Comparison of ENCODE assay signal across 1 cellular context in the genomic region with DNA sequence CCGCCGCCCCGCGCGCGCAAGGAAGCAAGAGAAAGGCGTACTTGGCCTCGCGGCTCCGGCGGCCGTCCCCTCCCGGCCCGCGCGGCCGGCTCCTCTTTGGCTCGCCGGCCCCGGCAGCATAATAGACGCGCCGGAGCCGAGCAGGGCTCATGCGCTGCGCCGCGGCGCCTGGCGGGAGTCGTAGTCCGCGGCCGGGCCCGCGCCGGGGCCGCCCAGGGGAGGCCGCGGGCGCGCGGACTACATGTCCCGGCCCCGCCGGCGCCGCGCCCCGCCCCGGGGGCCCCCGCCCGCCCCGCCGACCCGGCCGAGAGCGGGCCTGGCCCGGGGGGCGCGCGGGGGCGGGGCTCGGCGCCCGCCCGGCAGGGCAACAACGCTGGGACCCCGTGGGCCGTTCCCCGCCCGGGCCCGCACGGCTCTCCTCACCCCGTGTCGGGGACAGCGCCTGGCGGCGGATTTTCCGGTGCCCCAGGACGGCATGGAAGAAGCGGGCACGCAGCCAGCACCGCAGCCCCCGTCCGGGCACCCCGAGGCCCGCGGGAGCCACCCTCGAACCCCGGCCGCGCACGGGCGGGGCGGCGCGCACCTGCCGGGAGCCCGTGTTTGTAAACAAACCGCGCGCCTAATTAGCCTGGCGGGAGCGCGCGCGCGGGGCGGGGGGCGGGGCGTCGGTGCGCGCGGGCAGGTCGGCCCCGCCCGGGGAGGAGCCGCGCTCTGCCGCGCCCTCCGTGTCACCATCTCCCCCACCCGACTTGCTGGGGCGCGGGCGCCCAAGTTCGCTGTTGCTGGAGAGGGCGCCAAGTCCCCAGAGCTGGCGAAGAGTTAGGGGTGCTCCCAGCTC.
A peak's percentile ranks its signal among the peaks of the same experiment; 100 is the strongest.
TF ChIP-seq lines count a peak whose summit lies in the region.

A gene (minus strand): TSS at position 123 of the 838 bp plus-strand sequence. CDS start 14,549 bp downstream, outside the sequence.

TF ChIP-seq in K562, 482 proteins besides CTCF, POLR2A, EP300 and RAD21 (continued from another document and continues in another):
- TF ChIP-seq, protein P1, sequence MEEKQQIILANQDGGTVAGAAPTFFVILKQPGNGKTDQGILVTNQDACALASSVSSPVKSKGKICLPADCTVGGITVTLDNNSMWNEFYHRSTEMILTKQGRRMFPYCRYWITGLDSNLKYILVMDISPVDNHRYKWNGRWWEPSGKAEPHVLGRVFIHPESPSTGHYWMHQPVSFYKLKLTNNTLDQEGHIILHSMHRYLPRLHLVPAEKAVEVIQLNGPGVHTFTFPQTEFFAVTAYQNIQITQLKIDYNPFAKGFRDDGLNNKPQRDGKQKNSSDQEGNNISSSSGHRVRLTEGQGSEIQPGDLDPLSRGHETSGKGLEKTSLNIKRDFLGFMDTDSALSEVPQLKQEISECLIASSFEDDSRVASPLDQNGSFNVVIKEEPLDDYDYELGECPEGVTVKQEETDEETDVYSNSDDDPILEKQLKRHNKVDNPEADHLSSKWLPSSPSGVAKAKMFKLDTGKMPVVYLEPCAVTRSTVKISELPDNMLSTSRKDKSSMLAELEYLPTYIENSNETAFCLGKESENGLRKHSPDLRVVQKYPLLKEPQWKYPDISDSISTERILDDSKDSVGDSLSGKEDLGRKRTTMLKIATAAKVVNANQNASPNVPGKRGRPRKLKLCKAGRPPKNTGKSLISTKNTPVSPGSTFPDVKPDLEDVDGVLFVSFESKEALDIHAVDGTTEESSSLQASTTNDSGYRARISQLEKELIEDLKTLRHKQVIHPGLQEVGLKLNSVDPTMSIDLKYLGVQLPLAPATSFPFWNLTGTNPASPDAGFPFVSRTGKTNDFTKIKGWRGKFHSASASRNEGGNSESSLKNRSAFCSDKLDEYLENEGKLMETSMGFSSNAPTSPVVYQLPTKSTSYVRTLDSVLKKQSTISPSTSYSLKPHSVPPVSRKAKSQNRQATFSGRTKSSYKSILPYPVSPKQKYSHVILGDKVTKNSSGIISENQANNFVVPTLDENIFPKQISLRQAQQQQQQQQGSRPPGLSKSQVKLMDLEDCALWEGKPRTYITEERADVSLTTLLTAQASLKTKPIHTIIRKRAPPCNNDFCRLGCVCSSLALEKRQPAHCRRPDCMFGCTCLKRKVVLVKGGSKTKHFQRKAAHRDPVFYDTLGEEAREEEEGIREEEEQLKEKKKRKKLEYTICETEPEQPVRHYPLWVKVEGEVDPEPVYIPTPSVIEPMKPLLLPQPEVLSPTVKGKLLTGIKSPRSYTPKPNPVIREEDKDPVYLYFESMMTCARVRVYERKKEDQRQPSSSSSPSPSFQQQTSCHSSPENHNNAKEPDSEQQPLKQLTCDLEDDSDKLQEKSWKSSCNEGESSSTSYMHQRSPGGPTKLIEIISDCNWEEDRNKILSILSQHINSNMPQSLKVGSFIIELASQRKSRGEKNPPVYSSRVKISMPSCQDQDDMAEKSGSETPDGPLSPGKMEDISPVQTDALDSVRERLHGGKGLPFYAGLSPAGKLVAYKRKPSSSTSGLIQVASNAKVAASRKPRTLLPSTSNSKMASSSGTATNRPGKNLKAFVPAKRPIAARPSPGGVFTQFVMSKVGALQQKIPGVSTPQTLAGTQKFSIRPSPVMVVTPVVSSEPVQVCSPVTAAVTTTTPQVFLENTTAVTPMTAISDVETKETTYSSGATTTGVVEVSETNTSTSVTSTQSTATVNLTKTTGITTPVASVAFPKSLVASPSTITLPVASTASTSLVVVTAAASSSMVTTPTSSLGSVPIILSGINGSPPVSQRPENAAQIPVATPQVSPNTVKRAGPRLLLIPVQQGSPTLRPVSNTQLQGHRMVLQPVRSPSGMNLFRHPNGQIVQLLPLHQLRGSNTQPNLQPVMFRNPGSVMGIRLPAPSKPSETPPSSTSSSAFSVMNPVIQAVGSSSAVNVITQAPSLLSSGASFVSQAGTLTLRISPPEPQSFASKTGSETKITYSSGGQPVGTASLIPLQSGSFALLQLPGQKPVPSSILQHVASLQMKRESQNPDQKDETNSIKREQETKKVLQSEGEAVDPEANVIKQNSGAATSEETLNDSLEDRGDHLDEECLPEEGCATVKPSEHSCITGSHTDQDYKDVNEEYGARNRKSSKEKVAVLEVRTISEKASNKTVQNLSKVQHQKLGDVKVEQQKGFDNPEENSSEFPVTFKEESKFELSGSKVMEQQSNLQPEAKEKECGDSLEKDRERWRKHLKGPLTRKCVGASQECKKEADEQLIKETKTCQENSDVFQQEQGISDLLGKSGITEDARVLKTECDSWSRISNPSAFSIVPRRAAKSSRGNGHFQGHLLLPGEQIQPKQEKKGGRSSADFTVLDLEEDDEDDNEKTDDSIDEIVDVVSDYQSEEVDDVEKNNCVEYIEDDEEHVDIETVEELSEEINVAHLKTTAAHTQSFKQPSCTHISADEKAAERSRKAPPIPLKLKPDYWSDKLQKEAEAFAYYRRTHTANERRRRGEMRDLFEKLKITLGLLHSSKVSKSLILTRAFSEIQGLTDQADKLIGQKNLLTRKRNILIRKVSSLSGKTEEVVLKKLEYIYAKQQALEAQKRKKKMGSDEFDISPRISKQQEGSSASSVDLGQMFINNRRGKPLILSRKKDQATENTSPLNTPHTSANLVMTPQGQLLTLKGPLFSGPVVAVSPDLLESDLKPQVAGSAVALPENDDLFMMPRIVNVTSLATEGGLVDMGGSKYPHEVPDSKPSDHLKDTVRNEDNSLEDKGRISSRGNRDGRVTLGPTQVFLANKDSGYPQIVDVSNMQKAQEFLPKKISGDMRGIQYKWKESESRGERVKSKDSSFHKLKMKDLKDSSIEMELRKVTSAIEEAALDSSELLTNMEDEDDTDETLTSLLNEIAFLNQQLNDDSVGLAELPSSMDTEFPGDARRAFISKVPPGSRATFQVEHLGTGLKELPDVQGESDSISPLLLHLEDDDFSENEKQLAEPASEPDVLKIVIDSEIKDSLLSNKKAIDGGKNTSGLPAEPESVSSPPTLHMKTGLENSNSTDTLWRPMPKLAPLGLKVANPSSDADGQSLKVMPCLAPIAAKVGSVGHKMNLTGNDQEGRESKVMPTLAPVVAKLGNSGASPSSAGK (IDR thresholded peaks at IDR 0.05) = no peak
- TF ChIP-seq NRF1 (conservative IDR thresholded peaks at IDR 0.05 in 1 of 2, IDR thresholded peaks at IDR 0.05 in 1 of 2) (peak in 1 of 2 experiments; percentile 68; a peak in 2 of 4 replicates), ZSCAN29 (IDR thresholded peaks at IDR 0.05) (no peak), HMGN3 (IDR thresholded peaks at IDR 0.05; ENCODE audit: borderline replicate concordance, extremely low read depth, insufficient read length, low read depth, low read length) (peak; percentile 23), ZNF644 (tag; IDR thresholded peaks at IDR 0.05; ENCODE audit: low read depth) (peak; percentile 95), SIN3A (IDR thresholded peaks at IDR 0.05; ENCODE audit: borderline replicate concordance in 2 of 2, control insufficient read depth in 1 of 2, low read depth in 2 of 2, low read length in 2 of 2) (0 out of 4 replicates have a peak, but pooled peaks of 1 of the 2 experiments have one; percentile 15), TARDBP (IDR thresholded peaks at IDR 0.05) (peak; percentile 57; the same call in 1 of the 2 replicates), SREBF1 (IDR thresholded peaks at IDR 0.05; ENCODE audit: borderline replicate concordance, low read depth, low read length) (no peak), TAF1 (IDR thresholded peaks at IDR 0.05; ENCODE audit: control insufficient read depth, extremely low read depth, insufficient read depth, low read length, severe bottlenecking) (peak; percentile 37), SUPT5H (IDR thresholded peaks at IDR 0.05) (0 out of 2 replicates have a peak, but pooled peaks have one; percentile 26), CREB1 (IDR thresholded peaks at IDR 0.05) (peak; percentile 56; the same call in 1 of the 2 replicates), CREB1 (CRISPR knock-in tag; IDR thresholded peaks at IDR 0.05) (0 out of 2 replicates have a peak, but pooled peaks have one; percentile 23), TEAD1 (CRISPR knock-in tag; IDR thresholded peaks at IDR 0.05) (peak in 1 of 2 experiments; percentile 51; a peak in 1 of 4 replicates), JUNB (CRISPR knock-in tag; conservative IDR thresholded peaks at IDR 0.05) (no peak), YY1 (IDR thresholded peaks at IDR 0.05; ENCODE audit: borderline replicate concordance in 1 of 3, control insufficient read depth in 1 of 3, extremely low read depth in 1 of 3, insufficient read depth in 3 of 3, insufficient read length in 1 of 3, insufficient replicate concordance in 2 of 3, low read depth in 1 of 3, low read length in 2 of 3) (peak in 1 of 3 experiments; percentile 61), ZNF143 (CRISPR knock-in tag; IDR thresholded peaks at IDR 0.05) (peak; percentile 74), POLR2AphosphoS5 (IDR thresholded peaks at IDR 0.05; ENCODE audit: control insufficient read depth, insufficient read depth, low read depth, low read length) (0 out of 2 replicates have a peak, but pooled peaks have one; percentile 27), NFIC (IDR thresholded peaks at IDR 0.05) (peak; percentile 46; the same call in 1 of the 2 replicates), HCFC1 (IDR thresholded peaks at IDR 0.05; ENCODE audit: low read depth, low read length) (peak; percentile 90), GATAD2A (IDR thresholded peaks at IDR 0.05) (no peak)
- TF ChIP-seq, protein P2, sequence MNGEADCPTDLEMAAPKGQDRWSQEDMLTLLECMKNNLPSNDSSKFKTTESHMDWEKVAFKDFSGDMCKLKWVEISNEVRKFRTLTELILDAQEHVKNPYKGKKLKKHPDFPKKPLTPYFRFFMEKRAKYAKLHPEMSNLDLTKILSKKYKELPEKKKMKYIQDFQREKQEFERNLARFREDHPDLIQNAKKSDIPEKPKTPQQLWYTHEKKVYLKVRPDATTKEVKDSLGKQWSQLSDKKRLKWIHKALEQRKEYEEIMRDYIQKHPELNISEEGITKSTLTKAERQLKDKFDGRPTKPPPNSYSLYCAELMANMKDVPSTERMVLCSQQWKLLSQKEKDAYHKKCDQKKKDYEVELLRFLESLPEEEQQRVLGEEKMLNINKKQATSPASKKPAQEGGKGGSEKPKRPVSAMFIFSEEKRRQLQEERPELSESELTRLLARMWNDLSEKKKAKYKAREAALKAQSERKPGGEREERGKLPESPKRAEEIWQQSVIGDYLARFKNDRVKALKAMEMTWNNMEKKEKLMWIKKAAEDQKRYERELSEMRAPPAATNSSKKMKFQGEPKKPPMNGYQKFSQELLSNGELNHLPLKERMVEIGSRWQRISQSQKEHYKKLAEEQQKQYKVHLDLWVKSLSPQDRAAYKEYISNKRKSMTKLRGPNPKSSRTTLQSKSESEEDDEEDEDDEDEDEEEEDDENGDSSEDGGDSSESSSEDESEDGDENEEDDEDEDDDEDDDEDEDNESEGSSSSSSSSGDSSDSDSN (IDR thresholded peaks at IDR 0.05; ENCODE audit: borderline replicate concordance in 1 of 2, low read depth in 2 of 2, low read length in 2 of 2) = peak in 1 of 2 experiments; percentile 18; a peak in 1 of 4 replicates
- TF ChIP-seq, protein P3, sequence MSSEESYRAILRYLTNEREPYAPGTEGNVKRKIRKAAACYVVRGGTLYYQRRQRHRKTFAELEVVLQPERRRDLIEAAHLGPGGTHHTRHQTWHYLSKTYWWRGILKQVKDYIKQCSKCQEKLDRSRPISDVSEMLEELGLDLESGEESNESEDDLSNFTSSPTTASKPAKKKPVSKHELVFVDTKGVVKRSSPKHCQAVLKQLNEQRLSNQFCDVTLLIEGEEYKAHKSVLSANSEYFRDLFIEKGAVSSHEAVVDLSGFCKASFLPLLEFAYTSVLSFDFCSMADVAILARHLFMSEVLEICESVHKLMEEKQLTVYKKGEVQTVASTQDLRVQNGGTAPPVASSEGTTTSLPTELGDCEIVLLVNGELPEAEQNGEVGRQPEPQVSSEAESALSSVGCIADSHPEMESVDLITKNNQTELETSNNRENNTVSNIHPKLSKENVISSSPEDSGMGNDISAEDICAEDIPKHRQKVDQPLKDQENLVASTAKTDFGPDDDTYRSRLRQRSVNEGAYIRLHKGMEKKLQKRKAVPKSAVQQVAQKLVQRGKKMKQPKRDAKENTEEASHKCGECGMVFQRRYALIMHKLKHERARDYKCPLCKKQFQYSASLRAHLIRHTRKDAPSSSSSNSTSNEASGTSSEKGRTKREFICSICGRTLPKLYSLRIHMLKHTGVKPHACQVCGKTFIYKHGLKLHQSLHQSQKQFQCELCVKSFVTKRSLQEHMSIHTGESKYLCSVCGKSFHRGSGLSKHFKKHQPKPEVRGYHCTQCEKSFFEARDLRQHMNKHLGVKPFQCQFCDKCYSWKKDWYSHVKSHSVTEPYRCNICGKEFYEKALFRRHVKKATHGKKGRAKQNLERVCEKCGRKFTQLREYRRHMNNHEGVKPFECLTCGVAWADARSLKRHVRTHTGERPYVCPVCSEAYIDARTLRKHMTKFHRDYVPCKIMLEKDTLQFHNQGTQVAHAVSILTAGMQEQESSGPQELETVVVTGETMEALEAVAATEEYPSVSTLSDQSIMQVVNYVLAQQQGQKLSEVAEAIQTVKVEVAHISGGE (CRISPR knock-in tag; IDR thresholded peaks at IDR 0.05) = peak in 1 of 3 experiments; percentile 86; a peak in 2 of 6 replicates
- TF ChIP-seq, protein P4, sequence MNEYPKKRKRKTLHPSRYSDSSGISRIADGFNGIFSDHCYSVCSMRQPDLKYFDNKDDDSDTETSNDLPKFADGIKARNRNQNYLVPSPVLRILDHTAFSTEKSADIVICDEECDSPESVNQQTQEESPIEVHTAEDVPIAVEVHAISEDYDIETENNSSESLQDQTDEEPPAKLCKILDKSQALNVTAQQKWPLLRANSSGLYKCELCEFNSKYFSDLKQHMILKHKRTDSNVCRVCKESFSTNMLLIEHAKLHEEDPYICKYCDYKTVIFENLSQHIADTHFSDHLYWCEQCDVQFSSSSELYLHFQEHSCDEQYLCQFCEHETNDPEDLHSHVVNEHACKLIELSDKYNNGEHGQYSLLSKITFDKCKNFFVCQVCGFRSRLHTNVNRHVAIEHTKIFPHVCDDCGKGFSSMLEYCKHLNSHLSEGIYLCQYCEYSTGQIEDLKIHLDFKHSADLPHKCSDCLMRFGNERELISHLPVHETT (CRISPR knock-in tag; conservative IDR thresholded peaks at IDR 0.05 in 1 of 2, IDR thresholded peaks at IDR 0.05 in 1 of 2) = peak in 1 of 2 experiments; percentile 90; a peak in 2 of 4 replicates
- TF ChIP-seq, protein P5, sequence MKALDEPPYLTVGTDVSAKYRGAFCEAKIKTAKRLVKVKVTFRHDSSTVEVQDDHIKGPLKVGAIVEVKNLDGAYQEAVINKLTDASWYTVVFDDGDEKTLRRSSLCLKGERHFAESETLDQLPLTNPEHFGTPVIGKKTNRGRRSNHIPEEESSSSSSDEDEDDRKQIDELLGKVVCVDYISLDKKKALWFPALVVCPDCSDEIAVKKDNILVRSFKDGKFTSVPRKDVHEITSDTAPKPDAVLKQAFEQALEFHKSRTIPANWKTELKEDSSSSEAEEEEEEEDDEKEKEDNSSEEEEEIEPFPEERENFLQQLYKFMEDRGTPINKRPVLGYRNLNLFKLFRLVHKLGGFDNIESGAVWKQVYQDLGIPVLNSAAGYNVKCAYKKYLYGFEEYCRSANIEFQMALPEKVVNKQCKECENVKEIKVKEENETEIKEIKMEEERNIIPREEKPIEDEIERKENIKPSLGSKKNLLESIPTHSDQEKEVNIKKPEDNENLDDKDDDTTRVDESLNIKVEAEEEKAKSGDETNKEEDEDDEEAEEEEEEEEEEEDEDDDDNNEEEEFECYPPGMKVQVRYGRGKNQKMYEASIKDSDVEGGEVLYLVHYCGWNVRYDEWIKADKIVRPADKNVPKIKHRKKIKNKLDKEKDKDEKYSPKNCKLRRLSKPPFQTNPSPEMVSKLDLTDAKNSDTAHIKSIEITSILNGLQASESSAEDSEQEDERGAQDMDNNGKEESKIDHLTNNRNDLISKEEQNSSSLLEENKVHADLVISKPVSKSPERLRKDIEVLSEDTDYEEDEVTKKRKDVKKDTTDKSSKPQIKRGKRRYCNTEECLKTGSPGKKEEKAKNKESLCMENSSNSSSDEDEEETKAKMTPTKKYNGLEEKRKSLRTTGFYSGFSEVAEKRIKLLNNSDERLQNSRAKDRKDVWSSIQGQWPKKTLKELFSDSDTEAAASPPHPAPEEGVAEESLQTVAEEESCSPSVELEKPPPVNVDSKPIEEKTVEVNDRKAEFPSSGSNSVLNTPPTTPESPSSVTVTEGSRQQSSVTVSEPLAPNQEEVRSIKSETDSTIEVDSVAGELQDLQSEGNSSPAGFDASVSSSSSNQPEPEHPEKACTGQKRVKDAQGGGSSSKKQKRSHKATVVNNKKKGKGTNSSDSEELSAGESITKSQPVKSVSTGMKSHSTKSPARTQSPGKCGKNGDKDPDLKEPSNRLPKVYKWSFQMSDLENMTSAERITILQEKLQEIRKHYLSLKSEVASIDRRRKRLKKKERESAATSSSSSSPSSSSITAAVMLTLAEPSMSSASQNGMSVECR (CRISPR knock-in tag; IDR thresholded peaks at IDR 0.05) = peak; percentile 73
